Comparison of ENCODE assay signal across 1 cellular context in the genomic region with DNA sequence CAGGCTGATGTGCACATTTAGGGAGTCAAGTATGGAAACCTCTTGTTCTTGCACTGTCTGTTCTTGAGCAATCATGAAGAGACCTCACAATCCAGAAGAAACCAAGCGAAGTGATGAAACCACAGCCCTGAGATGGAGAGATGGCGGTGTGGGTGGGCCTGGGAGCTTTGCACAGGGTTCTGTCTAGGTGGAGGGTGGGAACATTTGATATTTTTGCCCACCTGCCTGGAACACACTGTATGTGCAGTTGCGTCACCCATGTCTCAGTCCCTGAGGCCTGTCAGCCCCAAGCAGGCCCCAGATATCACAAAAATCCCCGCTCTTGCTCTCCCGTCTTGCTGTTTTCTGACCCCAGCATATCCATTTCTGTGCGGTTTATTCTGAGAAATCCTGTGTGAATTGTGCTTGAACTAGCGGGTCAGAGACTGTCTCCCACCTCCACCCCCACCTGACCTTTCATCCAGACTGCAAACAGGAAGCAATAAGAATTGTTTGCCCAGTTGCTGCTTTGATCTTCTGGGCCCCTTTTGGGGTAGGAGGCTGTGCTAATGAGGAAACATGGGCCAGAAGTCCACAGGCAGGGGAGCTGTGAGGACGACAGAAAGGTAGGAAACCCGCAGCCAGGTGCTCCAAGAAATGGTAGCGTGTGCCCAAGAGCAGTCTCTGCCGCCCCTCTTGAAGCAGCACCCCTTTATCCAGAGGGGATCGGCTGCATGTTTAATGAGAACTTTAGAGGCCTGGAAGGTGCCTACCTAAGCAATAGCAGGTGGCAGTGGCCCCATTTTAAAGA.
A peak's percentile ranks its signal among the peaks of the same experiment; 100 is the strongest.
TF ChIP-seq lines count a peak whose summit lies in the region.

No MANE protein-coding gene starts in this region.

TF ChIP-seq in HepG2, 621 proteins besides CTCF, POLR2A, EP300 and RAD21 (continued from another document and continues in another):
- TF ChIP-seq, protein P1, sequence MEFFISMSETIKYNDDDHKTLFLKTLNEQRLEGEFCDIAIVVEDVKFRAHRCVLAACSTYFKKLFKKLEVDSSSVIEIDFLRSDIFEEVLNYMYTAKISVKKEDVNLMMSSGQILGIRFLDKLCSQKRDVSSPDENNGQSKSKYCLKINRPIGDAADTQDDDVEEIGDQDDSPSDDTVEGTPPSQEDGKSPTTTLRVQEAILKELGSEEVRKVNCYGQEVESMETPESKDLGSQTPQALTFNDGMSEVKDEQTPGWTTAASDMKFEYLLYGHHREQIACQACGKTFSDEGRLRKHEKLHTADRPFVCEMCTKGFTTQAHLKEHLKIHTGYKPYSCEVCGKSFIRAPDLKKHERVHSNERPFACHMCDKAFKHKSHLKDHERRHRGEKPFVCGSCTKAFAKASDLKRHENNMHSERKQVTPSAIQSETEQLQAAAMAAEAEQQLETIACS (CRISPR knock-in tag; IDR thresholded peaks at IDR 0.05): no peak
- TF ChIP-seq YEATS4 (CRISPR knock-in tag; IDR thresholded peaks at IDR 0.05; ENCODE audit: borderline replicate concordance) (peak; percentile 95; the same call in 1 of the 2 replicates), GATAD2A (CRISPR knock-in tag; IDR thresholded peaks at IDR 0.05) (peak; percentile 100), ZNF777 (CRISPR knock-in tag; IDR thresholded peaks at IDR 0.05) (peak; percentile 56), KLF9 (CRISPR knock-in tag; IDR thresholded peaks at IDR 0.05; ENCODE audit: low read depth) (peak; percentile 96; the same call in 1 of the 2 replicates), MED13 (CRISPR knock-in tag; IDR thresholded peaks at IDR 0.05) (peak; percentile 99), GTF2F1 (IDR thresholded peaks at IDR 0.05; ENCODE audit: low read length) (no peak), TEAD3 (CRISPR knock-in tag; optimal IDR thresholded peaks at IDR 0.05; ENCODE audit: borderline replicate concordance) (peak; percentile 96), ZNF383 (CRISPR knock-in tag; IDR thresholded peaks at IDR 0.05; ENCODE audit: borderline replicate concordance) (peak; percentile 86; the same call in 1 of the 2 replicates), ZSCAN9 (CRISPR knock-in tag; IDR thresholded peaks at IDR 0.05; ENCODE audit: borderline replicate concordance) (peak; percentile 98), REPIN1 (CRISPR knock-in tag; IDR thresholded peaks at IDR 0.05; ENCODE audit: borderline replicate concordance, low read depth) (peak; percentile 100), KMT2A (CRISPR knock-in tag; IDR thresholded peaks at IDR 0.05) (peak; percentile 90), ZSCAN12 (CRISPR knock-in tag; IDR thresholded peaks at IDR 0.05) (no peak), TCF7L2 (IDR thresholded peaks at IDR 0.05; ENCODE audit: low read depth, low read length) (peak; percentile 98), ZNF138 (CRISPR knock-in tag; IDR thresholded peaks at IDR 0.05; ENCODE audit: low read depth) (no peak), THAP11 (CRISPR knock-in tag; IDR thresholded peaks at IDR 0.05) (peak; percentile 88), ZNF781 (CRISPR knock-in tag; IDR thresholded peaks at IDR 0.05; ENCODE audit: borderline replicate concordance, not compliant biosample characterization) (peak; percentile 89), ZNF782 (CRISPR knock-in tag; IDR thresholded peaks at IDR 0.05; ENCODE audit: borderline replicate concordance) (no peak), ATM (IDR thresholded peaks at IDR 0.05; ENCODE audit: borderline replicate concordance) (no peak), ZNF446 (CRISPR knock-in tag; IDR thresholded peaks at IDR 0.05) (peak; percentile 66), DR1 (CRISPR knock-in tag; IDR thresholded peaks at IDR 0.05) (peak; percentile 72), GATAD1 (CRISPR knock-in tag; IDR thresholded peaks at IDR 0.05) (peak; percentile 83), ZNF431 (CRISPR knock-in tag; IDR thresholded peaks at IDR 0.05; ENCODE audit: borderline replicate concordance, low read depth) (peak; percentile 97; the same call in 1 of the 2 replicates), ZKSCAN8 (CRISPR knock-in tag; IDR thresholded peaks at IDR 0.05; ENCODE audit: borderline replicate concordance) (peak; percentile 97), NCOA5 (CRISPR knock-in tag; IDR thresholded peaks at IDR 0.05) (peak; percentile 95), ZFP37 (CRISPR knock-in tag; IDR thresholded peaks at IDR 0.05; ENCODE audit: borderline replicate concordance) (peak; percentile 99), SRY (CRISPR knock-in tag; IDR thresholded peaks at IDR 0.05) (0 out of 2 replicates have a peak, but pooled peaks have one; percentile 46), ZNF629 (CRISPR knock-in tag; conservative IDR thresholded peaks at IDR 0.05) (peak; percentile 86), FOSL2 (CRISPR knock-in tag; IDR thresholded peaks at IDR 0.05) (peak; percentile 92), ZIK1 (CRISPR knock-in tag; IDR thresholded peaks at IDR 0.05; ENCODE audit: borderline replicate concordance, low read depth) (peak; percentile 73; the same call in 1 of the 2 replicates), ARNT (IDR thresholded peaks at IDR 0.05) (no peak), TGIF2 (CRISPR knock-in tag; IDR thresholded peaks at IDR 0.05) (peak; percentile 88), ZNF251 (CRISPR knock-in tag; IDR thresholded peaks at IDR 0.05) (no peak), ZNF563 (CRISPR knock-in tag; IDR thresholded peaks at IDR 0.05) (peak; percentile 95), ZNF772 (CRISPR knock-in tag; IDR thresholded peaks at IDR 0.05) (peak; percentile 97), HNF4A (CRISPR knock-in tag; IDR thresholded peaks at IDR 0.05) (peak; percentile 100), POLR2G (IDR thresholded peaks at IDR 0.05; ENCODE audit: low read depth, low read length) (peak; percentile 89), ZZZ3 (CRISPR knock-in tag; IDR thresholded peaks at IDR 0.05; ENCODE audit: borderline replicate concordance) (peak; percentile 82; the same call in 1 of the 2 replicates), ZNF260 (CRISPR knock-in tag; IDR thresholded peaks at IDR 0.05; ENCODE audit: borderline replicate concordance, low read depth) (no peak), ZNF484 (CRISPR knock-in tag; IDR thresholded peaks at IDR 0.05; ENCODE audit: borderline replicate concordance, low read depth) (no peak; the same call in 1 of the 2 replicates), TBP (CRISPR knock-in tag; IDR thresholded peaks at IDR 0.05) (0 out of 2 replicates have a peak, but pooled peaks have one; percentile 44), NR2F2 (IDR thresholded peaks at IDR 0.05; ENCODE audit: borderline replicate concordance, low read depth) (peak; percentile 100), JUN (CRISPR knock-in tag; IDR thresholded peaks at IDR 0.05) (peak; percentile 94), CHD4 (IDR thresholded peaks at IDR 0.05; ENCODE audit: borderline replicate concordance, low read length) (no peak), ZNF678 (CRISPR knock-in tag; IDR thresholded peaks at IDR 0.05) (peak; percentile 68; the same call in 1 of the 2 replicates), KLF6 (CRISPR knock-in tag; IDR thresholded peaks at IDR 0.05) (peak; percentile 97), SRF (IDR thresholded peaks at IDR 0.05; ENCODE audit: low read depth, low read length) (peak; percentile 84)
- TF ChIP-seq, protein P2, sequence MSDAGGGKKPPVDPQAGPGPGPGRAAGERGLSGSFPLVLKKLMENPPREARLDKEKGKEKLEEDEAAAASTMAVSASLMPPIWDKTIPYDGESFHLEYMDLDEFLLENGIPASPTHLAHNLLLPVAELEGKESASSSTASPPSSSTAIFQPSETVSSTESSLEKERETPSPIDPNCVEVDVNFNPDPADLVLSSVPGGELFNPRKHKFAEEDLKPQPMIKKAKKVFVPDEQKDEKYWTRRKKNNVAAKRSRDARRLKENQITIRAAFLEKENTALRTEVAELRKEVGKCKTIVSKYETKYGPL (CRISPR knock-in tag; IDR thresholded peaks at IDR 0.05): peak; percentile 79
- TF ChIP-seq, protein P3, sequence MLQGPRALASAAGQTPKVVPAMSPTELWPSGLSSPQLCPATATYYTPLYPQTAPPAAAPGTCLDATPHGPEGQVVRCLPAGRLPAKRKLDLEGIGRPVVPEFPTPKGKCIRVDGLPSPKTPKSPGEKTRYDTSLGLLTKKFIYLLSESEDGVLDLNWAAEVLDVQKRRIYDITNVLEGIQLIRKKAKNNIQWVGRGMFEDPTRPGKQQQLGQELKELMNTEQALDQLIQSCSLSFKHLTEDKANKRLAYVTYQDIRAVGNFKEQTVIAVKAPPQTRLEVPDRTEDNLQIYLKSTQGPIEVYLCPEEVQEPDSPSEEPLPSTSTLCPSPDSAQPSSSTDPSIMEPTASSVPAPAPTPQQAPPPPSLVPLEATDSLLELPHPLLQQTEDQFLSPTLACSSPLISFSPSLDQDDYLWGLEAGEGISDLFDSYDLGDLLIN (CRISPR knock-in tag; IDR thresholded peaks at IDR 0.05; ENCODE audit: borderline replicate concordance): no peak
- TF ChIP-seq, protein P4, sequence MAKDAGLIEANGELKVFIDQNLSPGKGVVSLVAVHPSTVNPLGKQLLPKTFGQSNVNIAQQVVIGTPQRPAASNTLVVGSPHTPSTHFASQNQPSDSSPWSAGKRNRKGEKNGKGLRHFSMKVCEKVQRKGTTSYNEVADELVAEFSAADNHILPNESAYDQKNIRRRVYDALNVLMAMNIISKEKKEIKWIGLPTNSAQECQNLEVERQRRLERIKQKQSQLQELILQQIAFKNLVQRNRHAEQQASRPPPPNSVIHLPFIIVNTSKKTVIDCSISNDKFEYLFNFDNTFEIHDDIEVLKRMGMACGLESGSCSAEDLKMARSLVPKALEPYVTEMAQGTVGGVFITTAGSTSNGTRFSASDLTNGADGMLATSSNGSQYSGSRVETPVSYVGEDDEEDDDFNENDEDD (CRISPR knock-in tag; IDR thresholded peaks at IDR 0.05; ENCODE audit: borderline replicate concordance): peak; percentile 73; the same call in 1 of the 2 replicates
- TF ChIP-seq, protein P5, sequence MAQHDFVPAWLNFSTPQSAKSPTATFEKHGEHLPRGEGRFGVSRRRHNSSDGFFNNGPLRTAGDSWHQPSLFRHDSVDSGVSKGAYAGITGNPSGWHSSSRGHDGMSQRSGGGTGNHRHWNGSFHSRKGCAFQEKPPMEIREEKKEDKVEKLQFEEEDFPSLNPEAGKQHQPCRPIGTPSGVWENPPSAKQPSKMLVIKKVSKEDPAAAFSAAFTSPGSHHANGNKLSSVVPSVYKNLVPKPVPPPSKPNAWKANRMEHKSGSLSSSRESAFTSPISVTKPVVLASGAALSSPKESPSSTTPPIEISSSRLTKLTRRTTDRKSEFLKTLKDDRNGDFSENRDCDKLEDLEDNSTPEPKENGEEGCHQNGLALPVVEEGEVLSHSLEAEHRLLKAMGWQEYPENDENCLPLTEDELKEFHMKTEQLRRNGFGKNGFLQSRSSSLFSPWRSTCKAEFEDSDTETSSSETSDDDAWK (CRISPR knock-in tag; IDR thresholded peaks at IDR 0.05): no peak
- TF ChIP-seq, protein P6, sequence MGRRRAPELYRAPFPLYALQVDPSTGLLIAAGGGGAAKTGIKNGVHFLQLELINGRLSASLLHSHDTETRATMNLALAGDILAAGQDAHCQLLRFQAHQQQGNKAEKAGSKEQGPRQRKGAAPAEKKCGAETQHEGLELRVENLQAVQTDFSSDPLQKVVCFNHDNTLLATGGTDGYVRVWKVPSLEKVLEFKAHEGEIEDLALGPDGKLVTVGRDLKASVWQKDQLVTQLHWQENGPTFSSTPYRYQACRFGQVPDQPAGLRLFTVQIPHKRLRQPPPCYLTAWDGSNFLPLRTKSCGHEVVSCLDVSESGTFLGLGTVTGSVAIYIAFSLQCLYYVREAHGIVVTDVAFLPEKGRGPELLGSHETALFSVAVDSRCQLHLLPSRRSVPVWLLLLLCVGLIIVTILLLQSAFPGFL (CRISPR knock-in tag; IDR thresholded peaks at IDR 0.05): no peak
- TF ChIP-seq, protein P7, sequence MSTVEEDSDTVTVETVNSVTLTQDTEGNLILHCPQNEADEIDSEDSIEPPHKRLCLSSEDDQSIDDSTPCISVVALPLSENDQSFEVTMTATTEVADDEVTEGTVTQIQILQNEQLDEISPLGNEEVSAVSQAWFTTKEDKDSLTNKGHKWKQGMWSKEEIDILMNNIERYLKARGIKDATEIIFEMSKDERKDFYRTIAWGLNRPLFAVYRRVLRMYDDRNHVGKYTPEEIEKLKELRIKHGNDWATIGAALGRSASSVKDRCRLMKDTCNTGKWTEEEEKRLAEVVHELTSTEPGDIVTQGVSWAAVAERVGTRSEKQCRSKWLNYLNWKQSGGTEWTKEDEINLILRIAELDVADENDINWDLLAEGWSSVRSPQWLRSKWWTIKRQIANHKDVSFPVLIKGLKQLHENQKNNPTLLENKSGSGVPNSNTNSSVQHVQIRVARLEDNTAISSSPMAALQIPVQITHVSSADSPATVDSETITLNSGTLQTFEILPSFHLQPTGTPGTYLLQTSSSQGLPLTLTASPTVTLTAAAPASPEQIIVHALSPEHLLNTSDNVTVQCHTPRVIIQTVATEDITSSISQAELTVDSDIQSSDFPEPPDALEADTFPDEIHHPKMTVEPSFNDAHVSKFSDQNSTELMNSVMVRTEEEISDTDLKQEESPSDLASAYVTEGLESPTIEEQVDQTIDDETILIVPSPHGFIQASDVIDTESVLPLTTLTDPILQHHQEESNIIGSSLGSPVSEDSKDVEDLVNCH (CRISPR knock-in tag; IDR thresholded peaks at IDR 0.05): 0 out of 2 replicates have a peak, but pooled peaks have one; percentile 92
- TF ChIP-seq, protein P8, sequence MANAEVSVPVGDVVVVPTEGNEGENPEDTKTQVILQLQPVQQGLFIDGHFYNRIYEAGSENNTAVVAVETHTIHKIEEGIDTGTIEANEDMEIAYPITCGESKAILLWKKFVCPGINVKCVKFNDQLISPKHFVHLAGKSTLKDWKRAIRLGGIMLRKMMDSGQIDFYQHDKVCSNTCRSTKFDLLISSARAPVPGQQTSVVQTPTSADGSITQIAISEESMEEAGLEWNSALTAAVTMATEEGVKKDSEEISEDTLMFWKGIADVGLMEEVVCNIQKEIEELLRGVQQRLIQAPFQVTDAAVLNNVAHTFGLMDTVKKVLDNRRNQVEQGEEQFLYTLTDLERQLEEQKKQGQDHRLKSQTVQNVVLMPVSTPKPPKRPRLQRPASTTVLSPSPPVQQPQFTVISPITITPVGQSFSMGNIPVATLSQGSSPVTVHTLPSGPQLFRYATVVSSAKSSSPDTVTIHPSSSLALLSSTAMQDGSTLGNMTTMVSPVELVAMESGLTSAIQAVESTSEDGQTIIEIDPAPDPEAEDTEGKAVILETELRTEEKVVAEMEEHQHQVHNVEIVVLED (CRISPR knock-in tag; IDR thresholded peaks at IDR 0.05; ENCODE audit: borderline replicate concordance): peak; percentile 75; the same call in 1 of the 2 replicates
- TF ChIP-seq, protein P9, sequence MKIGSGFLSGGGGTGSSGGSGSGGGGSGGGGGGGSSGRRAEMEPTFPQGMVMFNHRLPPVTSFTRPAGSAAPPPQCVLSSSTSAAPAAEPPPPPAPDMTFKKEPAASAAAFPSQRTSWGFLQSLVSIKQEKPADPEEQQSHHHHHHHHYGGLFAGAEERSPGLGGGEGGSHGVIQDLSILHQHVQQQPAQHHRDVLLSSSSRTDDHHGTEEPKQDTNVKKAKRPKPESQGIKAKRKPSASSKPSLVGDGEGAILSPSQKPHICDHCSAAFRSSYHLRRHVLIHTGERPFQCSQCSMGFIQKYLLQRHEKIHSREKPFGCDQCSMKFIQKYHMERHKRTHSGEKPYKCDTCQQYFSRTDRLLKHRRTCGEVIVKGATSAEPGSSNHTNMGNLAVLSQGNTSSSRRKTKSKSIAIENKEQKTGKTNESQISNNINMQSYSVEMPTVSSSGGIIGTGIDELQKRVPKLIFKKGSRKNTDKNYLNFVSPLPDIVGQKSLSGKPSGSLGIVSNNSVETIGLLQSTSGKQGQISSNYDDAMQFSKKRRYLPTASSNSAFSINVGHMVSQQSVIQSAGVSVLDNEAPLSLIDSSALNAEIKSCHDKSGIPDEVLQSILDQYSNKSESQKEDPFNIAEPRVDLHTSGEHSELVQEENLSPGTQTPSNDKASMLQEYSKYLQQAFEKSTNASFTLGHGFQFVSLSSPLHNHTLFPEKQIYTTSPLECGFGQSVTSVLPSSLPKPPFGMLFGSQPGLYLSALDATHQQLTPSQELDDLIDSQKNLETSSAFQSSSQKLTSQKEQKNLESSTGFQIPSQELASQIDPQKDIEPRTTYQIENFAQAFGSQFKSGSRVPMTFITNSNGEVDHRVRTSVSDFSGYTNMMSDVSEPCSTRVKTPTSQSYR (CRISPR knock-in tag; IDR thresholded peaks at IDR 0.05; ENCODE audit: borderline replicate concordance): peak; percentile 100
